In the genomic region with DNA sequence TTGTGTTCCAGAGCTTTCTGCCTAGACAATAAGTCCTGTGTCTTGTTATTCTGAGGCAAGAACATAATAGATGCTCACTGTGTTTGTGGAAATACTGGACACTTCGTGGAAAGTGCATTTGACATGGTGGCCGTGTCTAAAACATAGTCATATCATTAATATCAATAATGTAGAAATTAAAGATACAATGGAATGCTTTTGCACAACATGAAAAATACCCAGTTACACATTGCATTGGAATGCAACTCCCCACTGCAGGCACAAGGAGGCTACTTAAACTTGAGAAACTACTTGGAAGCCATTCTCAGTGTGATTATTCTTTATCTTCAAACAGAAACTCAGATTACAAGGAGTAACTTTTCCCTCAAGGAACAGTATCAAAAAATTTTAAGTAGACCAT, we compare ENCODE assay signal across 13 cellular contexts.
DNase-seq lines count a peak whose midpoint lies in the region; ATAC-seq, FAIRE-seq and TF ChIP-seq lines count a peak whose summit lies in the region.
"Had no signal": no experiment of that assay in that cellular context is flagged by ENCODE, and none has a peak within 500 bp of the region (broad histone marks: within the 10 kb centered on the region; RNA-seq: fewer than 3 reads in every experiment).

No MANE protein-coding gene starts in this region.

- intact Hi-C loops in left ventricle myocardium inferior (cut with micrococcal nuclease) = no loop called here
- intact Hi-C loops in right cardiac atrium (cut with DNase I) = no loop called here
- intact Hi-C loops in lower leg skin (cut with DNase I; ENCODE audit: low total_unique reads) = no loop called here

- H3K9me3 ChIP-seq in left ventricle myocardium inferior (replicated peaks) (no peaks in the 10 kb centered on the region), right cardiac atrium (ENCODE audit: control insufficient read depth, low read length) (no peaks in the 10 kb centered on the region)
- H3K9me3 ChIP-seq: BLaER1 had no signal

- H3K4me1 ChIP-seq in left ventricle myocardium inferior (peaks cover 25% of the 10 kb centered on the region), right cardiac atrium (ENCODE audit: control insufficient read depth, insufficient read depth, low read length) (no peaks in the 10 kb centered on the region)

- WGBS in right cardiac atrium = 53% methylated on average over 2 of the region's 2 CpGs
- 46 to 49% methylated on average over 2 of the region's 2 CpGs for WGBS in lower leg skin, 2 donors

- DNase-seq in left ventricle myocardium inferior (no peak), right cardiac atrium (no peak), astrocyte of the hippocampus (ENCODE audit: low read depth, low spot score) (peak; percentile 82), islet precursor cell (peak; percentile 56), urothelium cell line (ENCODE audit: low spot score) (peak; percentile 24), lower leg skin (ENCODE audit: low spot score in 2 of 2) (no peak), SHP77 (lab: John Stamatoyannopoulos, UW) (no peak), AML-193 (lab: John Stamatoyannopoulos, UW) (no peak)
- DNase-seq: activated CD4-positive, CD25-positive, alpha-beta regulatory T cell; activated gamma-delta T cell; NCI-H1048; stimulated activated naive CD8-positive, alpha-beta T cell treated with anti-CD3 and anti-CD28 coated beads, Interleukin-15, amount 100 ng/mL, for 72 hours had no signal

- ATAC-seq in right cardiac atrium = no peak
- ATAC-seq: stimulated activated naive CD8-positive, alpha-beta T cell treated with anti-CD3 and anti-CD28 coated beads, Interleukin-15, amount 100 ng/mL, for 72 hours had no signal

- H3K27me3 ChIP-seq in left ventricle myocardium inferior (ENCODE audit: low read depth) = no peaks in the 10 kb centered on the region
- H3K27me3 ChIP-seq in right cardiac atrium (ENCODE audit: control insufficient read depth, insufficient read depth) = no peaks in the 10 kb centered on the region
- H3K27me3 ChIP-seq: BLaER1 had no signal

- TF ChIP-seq CTCF in left ventricle myocardium inferior (IDR thresholded peaks at IDR 0.05; ENCODE audit: borderline replicate concordance) = peak; percentile 19
- no peak for TF ChIP-seq CTCF in lower leg skin (IDR thresholded peaks at IDR 0.05)

- TF ChIP-seq POLR2A in lower leg skin (IDR thresholded peaks at IDR 0.05) = no peak

- H3K36me3 ChIP-seq in left ventricle myocardium inferior = no peaks in the 10 kb centered on the region
- H3K36me3 ChIP-seq: BLaER1 had no signal

- H3K27ac ChIP-seq in left ventricle myocardium inferior (replicated peaks) (no peak overlapping the region), right cardiac atrium (ENCODE audit: low read length) (no peak overlapping the region)
- H3K27ac ChIP-seq: BLaER1 had no signal

- H3K4me3 ChIP-seq in left ventricle myocardium inferior = no peak overlapping the region
- no peak overlapping the region for H3K4me3 ChIP-seq in right cardiac atrium (ENCODE audit: low read length)
- H3K4me3 ChIP-seq in lower leg skin (ENCODE audit: low read depth, poor library complexity, severe bottlenecking) = no peak overlapping the region
- H3K4me3 ChIP-seq: BLaER1 had no signal

- no peak for FAIRE-seq in urothelium cell line (lab: Jason Lieb, UNC)

Comparison
In these comparisons a context has a peak if more than half of its experiments do, and no peak if none do; other contexts are left out.
1. DNase-seq: peak in astrocyte of the hippocampus (single experiment), islet precursor cell (single experiment) and urothelium cell line (single experiment); none in left ventricle myocardium inferior (single experiment), right cardiac atrium (0 of 3), lower leg skin (0 of 2), SHP77 (0 of 2) and AML-193 (0 of 2).